ENCODE assay signal across 16 cellular contexts in genomic region chr11:95545116-95545875, GRCh38.
A peak's percentile ranks its signal among the peaks of the same experiment; 100 is the strongest.
DNase-seq lines count a peak whose midpoint lies in the region; ATAC-seq, FAIRE-seq and TF ChIP-seq lines count a peak whose summit lies in the region.
"Had no signal": no experiment of that assay in that cellular context is flagged by ENCODE, and none has a peak within 500 bp of the region (broad histone marks: within the 10 kb centered on the region; RNA-seq: fewer than 3 reads in every experiment).

No MANE protein-coding gene starts in this region.

- POLR2A ChIA-PET in GM12878 (lab: Charles Lee): interaction anchor here (0.5 to 2.4 kb wide), 2 partner anchors 11 to 408 kb away, joined by 3 to 9 read pairs; no protein-coding TSS in a partner anchor

- TF ChIP-seq RAD21 in GM12878 (IDR thresholded peaks at IDR 0.05; ENCODE audit: insufficient read depth, low read depth, low read length): peak; percentile 30; the same call in 1 of the 2 replicates
- peak in 1 of 2 donors; percentile 69 for TF ChIP-seq RAD21 in liver (IDR thresholded peaks at IDR 0.05)

- no peak for FAIRE-seq in GM12878 (lab: Jason Lieb, UNC)

- TF ChIP-seq CTCF in GM12874 (IDR thresholded peaks at IDR 0.05; ENCODE audit: insufficient read depth, low read depth, low read length) (0 out of 2 replicates have a peak, but pooled peaks have one; percentile 9), GM12878 (IDR thresholded peaks at IDR 0.05 in 2 of 3, conservative IDR thresholded peaks at IDR 0.05 in 1 of 3; ENCODE audit: control insufficient read depth in 2 of 3, extremely low read depth in 1 of 3, insufficient read depth in 1 of 3, low read depth in 3 of 3, low read length in 3 of 3) (peak in 2 of 3 experiments; percentile 19 to 27; a peak in 2 of 6 replicates), liver (IDR thresholded peaks at IDR 0.05; ENCODE audit: low read depth, low read length, missing input control) (peak; percentile 4)

- DNase-seq in M059J (ENCODE audit: low read depth): peak; percentile 2
- DNase-seq in GM12878 (ENCODE audit: low read depth, low spot score): no peak
- DNase-seq in NCI-H1694 (lab: John Stamatoyannopoulos, UW): no peak
- DNase-seq in stimulated activated CD4-positive, alpha-beta T cell treated with anti-CD3 and anti-CD28 coated beads, Interleukin-4, amount 100 ng/mL, for 1 hour: no peak
- DNase-seq: activated T-cell treated with anti-CD3 and anti-CD28 coated beads, Interleukin-2, amount 50 U/mL, for 72 hours; CD8-positive, alpha-beta memory T cell; cortex of kidney; NCI-H1436; retina; stimulated activated CD4-positive, alpha-beta T cell treated with anti-CD3 and anti-CD28 coated beads, Interleukin-2, amount 100 ng/mL, for 48 hours; T-helper 2 cell had no signal

- no peak overlapping the region for H3K27ac ChIP-seq in GM12878 (ENCODE audit: control insufficient read depth, insufficient read depth)
- H3K27ac ChIP-seq in liver (ENCODE audit: low read depth in 1 of 2, low read length in 2 of 2): no peak overlapping the region

- H2AFZ ChIP-seq in GM12878 (ENCODE audit: control insufficient read depth, low read depth, low read length): no peak overlapping the region

- no peaks in the 10 kb centered on the region for H3K79me2 ChIP-seq in GM12878 (ENCODE audit: control insufficient read depth, insufficient read depth, low read length)

- no peaks in the 10 kb centered on the region for H3K9me3 ChIP-seq in GM12878 (replicated peaks; ENCODE audit: control insufficient read depth, insufficient read depth, low read length)
- H3K9me3 ChIP-seq in liver (ENCODE audit: control insufficient read depth in 4 of 4, low read length in 3 of 4): no peaks in the 10 kb centered on the region

- H3K4me1 ChIP-seq in GM12878 (ENCODE audit: control insufficient read depth, insufficient read depth, low read length): no peaks in the 10 kb centered on the region
- no peaks in the 10 kb centered on the region for H3K4me1 ChIP-seq in liver (ENCODE audit: control insufficient read depth in 4 of 4, insufficient read depth in 4 of 4, low read length in 3 of 4)

- H4K20me1 ChIP-seq in GM12878 (ENCODE audit: control insufficient read depth, insufficient read depth): no peaks in the 10 kb centered on the region

- no TSS peak for BruUV-seq in GM12878 (replicated peaks; lab: Mats Ljungman, UMichigan)

- in situ Hi-C loops in GM12878 (cut with MboI): no loop called here

- H3K36me3 ChIP-seq in GM12878 (ENCODE audit: control insufficient read depth in 2 of 2, insufficient read depth in 2 of 2, low read length in 1 of 2) (no peaks in the 10 kb centered on the region), liver (ENCODE audit: control insufficient read depth in 4 of 4, insufficient read depth in 3 of 4, low read depth in 1 of 4, low read length in 3 of 4) (no peaks in the 10 kb centered on the region)

- RAD21 ChIA-PET in GM12878 (lab: Charles Lee; ENCODE audit: unreplicated experiment): interaction anchor here (0.6 to 4.2 kb wide), 9 partner anchors 10 to 393 kb away, joined by 3 to 22 read pairs (median 3); no protein-coding TSS in a partner anchor

- 42% methylated on average over 9 of the region's 9 CpGs for WGBS in GM12878 (ENCODE audit: insufficient coverage, insufficient replicate concordance, low lambda C conversion rate, missing lambda C conversion rate)
- 80% methylated on average over 9 of the region's 9 CpGs for WGBS in liver

- SMC1A ChIA-PET in GM12878 (lab: Charles Lee; ENCODE audit: uncharacterized antibody, unreplicated experiment): interaction anchor here (0.7 to 8.1 kb wide), 20 partner anchors 9 to 392 kb away, joined by 3 to 55 read pairs (median 4); partner anchors contain the start of gene SESN3

- ATAC-seq in GM12878: peak; percentile 62
- no peak for ATAC-seq in HG03025 (IDR thresholded peaks at IDR 0.05; ENCODE audit: low FRiP score, unreplicated experiment)
- ATAC-seq: natural killer cell treated with Interleukin-12 subunit alpha and Interleukin-12 subunit beta and Interleukin-15 and Interleukin-18, amount 100 ng/mL, for 72 hours had no signal

- no peak overlapping the region for H3K4me2 ChIP-seq in GM12878 (ENCODE audit: control insufficient read depth, insufficient read depth)

- intact Hi-C loops in GM12878 (cut with micrococcal nuclease; ENCODE audit: unreplicated experiment): no loop called here

- H3K27me3 ChIP-seq in GM12878 (replicated peaks in 1 of 2; ENCODE audit: control insufficient read depth in 2 of 2, insufficient read depth in 2 of 2, low read length in 1 of 2) (no peaks in the 10 kb centered on the region; a peak in 1 of 4 replicates), liver (ENCODE audit: control insufficient read depth in 4 of 4, insufficient read depth in 4 of 4, low read length in 3 of 4) (no peaks in the 10 kb centered on the region)

- CTCF ChIA-PET in GM12878 (lab: Yijun Ruan, JAX): interaction anchor here (0.8 to 4.2 kb wide), 11 partner anchors 8 to 391 kb away, joined by 3 to 36 read pairs (median 4); partner anchors contain the start of gene SESN3

- H3K4me3 ChIP-seq in GM12878 (no peak overlapping the region), liver (ENCODE audit: low read depth in 1 of 3, low read length in 3 of 3) (no peak overlapping the region)
- H3K4me3 ChIP-seq: lung had no signal

- H3K9ac ChIP-seq in GM12878 (ENCODE audit: control insufficient read depth, insufficient read depth, low read length) (no peak overlapping the region), liver (ENCODE audit: low read depth in 1 of 2, low read length in 2 of 2) (no peak overlapping the region)

- no peak for TF ChIP-seq EP300 in GM12878 (IDR thresholded peaks at IDR 0.05; ENCODE audit: borderline replicate concordance in 1 of 2, control insufficient read depth in 1 of 2, low read depth in 2 of 2, low read length in 2 of 2)

- TF ChIP-seq POLR2A in GM12878 (IDR thresholded peaks at IDR 0.05; ENCODE audit: low read depth, low read length): no peak

TF ChIP-seq in GM12878, 131 proteins besides CTCF, POLR2A, EP300 and RAD21:
- 0 out of 2 replicates have a peak, but pooled peaks have one; percentile 22 for TF ChIP-seq YY1 (IDR thresholded peaks at IDR 0.05; ENCODE audit: low read depth, low read length)
- TF ChIP-seq SMC3 (IDR thresholded peaks at IDR 0.05; ENCODE audit: borderline replicate concordance, low read length): peak; percentile 22; the same call in 1 of the 2 replicates
- no peak for TF ChIP-seq ESRRA (IDR thresholded peaks at IDR 0.05; ENCODE audit: low read length)

TF ChIP-seq in liver, 16 proteins besides CTCF, POLR2A, EP300 and RAD21:
- TF ChIP-seq HNF4A (conservative IDR thresholded peaks at IDR 0.05) (no peak), TAF1 (conservative IDR thresholded peaks at IDR 0.05) (no peak), HNF4G (IDR thresholded peaks at IDR 0.05) (no peak), EGR1 (IDR thresholded peaks at IDR 0.05; ENCODE audit: low read depth in 2 of 2) (no peak), FOXA1 (IDR thresholded peaks at IDR 0.05) (no peak), SP1 (IDR thresholded peaks at IDR 0.05) (no peak), ATF3 (IDR thresholded peaks at IDR 0.05) (no peak), JUND (IDR thresholded peaks at IDR 0.05) (no peak)
